In the genomic region with DNA sequence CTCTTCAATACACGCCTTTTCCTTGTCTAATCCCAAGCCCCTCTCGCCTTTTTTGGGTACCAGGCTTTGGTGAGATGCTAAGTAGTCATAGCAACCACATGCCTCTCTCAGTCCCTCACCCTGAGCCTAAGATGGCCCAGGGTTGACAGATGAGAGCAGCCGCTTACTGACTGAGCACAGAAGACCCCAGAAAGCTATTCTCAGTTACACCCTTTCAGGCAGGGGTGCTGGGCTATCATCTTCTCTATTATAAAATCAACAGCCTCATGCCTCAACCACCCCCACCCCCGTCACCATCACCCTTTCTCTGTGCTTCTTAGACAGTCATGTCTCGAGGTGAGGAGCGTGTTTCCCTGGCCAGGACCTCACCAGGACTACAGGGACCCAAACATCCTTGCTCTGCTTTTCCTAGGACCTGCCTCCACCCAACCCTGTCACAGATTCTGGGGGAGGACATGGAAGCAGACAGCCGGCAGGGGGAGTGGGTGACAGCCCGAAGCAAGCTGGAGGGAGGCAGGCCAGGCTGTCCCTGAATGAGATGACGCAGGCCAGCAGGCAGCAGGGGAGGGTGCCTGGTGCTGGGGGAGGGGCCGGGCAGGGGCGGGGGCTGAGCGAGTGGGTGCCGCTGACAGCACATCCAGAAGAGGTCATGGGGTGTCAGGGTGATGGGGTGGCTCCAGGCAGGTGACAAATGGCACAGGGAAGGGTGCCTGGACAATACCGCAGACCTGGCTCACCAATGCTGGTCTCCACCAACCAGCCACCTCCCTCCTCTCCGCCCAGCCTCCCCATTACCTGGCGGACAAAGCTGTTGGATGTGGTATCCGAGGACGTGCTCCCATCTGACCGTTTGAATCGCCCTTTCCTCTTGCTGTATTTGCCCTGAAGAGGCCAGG, we compare ENCODE assay signal across 1 cellular context.
TF ChIP-seq lines count a peak whose summit lies in the region.

No MANE protein-coding gene starts in this region.

TF ChIP-seq in IMR-90, 13 proteins besides CTCF, POLR2A, EP300 and RAD21:
- no peak for TF ChIP-seq MAFK (IDR thresholded peaks at IDR 0.05; ENCODE audit: low read depth, low read length)
- peak; percentile 66 for TF ChIP-seq MAZ (IDR thresholded peaks at IDR 0.05; ENCODE audit: borderline replicate concordance, low read depth, low read length)
- TF ChIP-seq SMC3 (IDR thresholded peaks at IDR 0.05; ENCODE audit: low read depth, low read length), result peak; percentile 69
- TF ChIP-seq MXI1 (IDR thresholded peaks at IDR 0.05; ENCODE audit: borderline replicate concordance, low read depth, low read length), result peak; percentile 85; the same call in 1 of the 2 replicates
